In genomic region chr20:63539441-63540370, GRCh38 we compare ENCODE assay signal across 20 cellular contexts. TPM values are rescaled to one million over a fixed set of nuclear protein-coding genes. Genes with fewer than 3 reads are reported as not detected.
DNase-seq lines count a peak whose midpoint lies in the region; ATAC-seq and TF ChIP-seq lines count a peak whose summit lies in the region.
"Had no signal": no experiment of that assay in that cellular context is flagged by ENCODE, and none has a peak within 500 bp of the region (broad histone marks: within the 10 kb centered on the region; RNA-seq: fewer than 3 reads in every experiment).

No MANE protein-coding gene starts in this region.

- peak overlapping the region; percentile 15 for H3K27ac Mint-ChIP-seq in activated CD4-positive, alpha-beta T cell treated with anti-CD3 and anti-CD28 coated beads, Interleukin-2, amount 10 ng/mL, durations not matched to agents 24 days and 14 days
- H3K27ac Mint-ChIP-seq in effector memory CD8-positive, alpha-beta T cell, result peak overlapping the region; percentile 59 to 73
- H3K27ac Mint-ChIP-seq: activated T-helper 1 cell treated with anti-CD3 and anti-CD28 coated beads, Interleukin-12 subunit alpha, Interleukin-12 subunit beta, Interleukin-2, Interleukin-4 antibody, amounts not matched to agents 30 ng/mL and 10 ng/mL and 1 ng/mL, durations not matched to agents 14 hours and 24 hours and 36 hours had no signal

- no peaks in the 10 kb centered on the region for H3K9me3 Mint-ChIP-seq in activated CD4-positive, alpha-beta T cell treated with anti-CD3 and anti-CD28 coated beads, Interleukin-2, amount 10 ng/mL, durations not matched to agents 24 days and 14 days
- no peaks in the 10 kb centered on the region for H3K9me3 Mint-ChIP-seq in effector memory CD8-positive, alpha-beta T cell
- H3K9me3 Mint-ChIP-seq: activated T-helper 1 cell treated with anti-CD3 and anti-CD28 coated beads, Interleukin-12 subunit alpha, Interleukin-12 subunit beta, Interleukin-2, Interleukin-4 antibody, amounts not matched to agents 30 ng/mL and 10 ng/mL and 1 ng/mL, durations not matched to agents 14 hours and 24 hours and 36 hours; brain; neural crest cell had no signal

- no peak for TF ChIP-seq POLR2A in transverse colon (IDR thresholded peaks at IDR 0.05)

- H3K27me3 Mint-ChIP-seq in activated CD4-positive, alpha-beta T cell treated with anti-CD3 and anti-CD28 coated beads, Interleukin-2, amount 10 ng/mL, durations not matched to agents 24 days and 14 days, result no peaks in the 10 kb centered on the region
- peaks cover 0 to 2% of the 10 kb centered on the region in 2 donors for H3K27me3 Mint-ChIP-seq in effector memory CD8-positive, alpha-beta T cell

- ATAC-seq in effector memory CD8-positive, alpha-beta T cell (replicated peaks), result no peak

- no peaks in the 10 kb centered on the region for H3K36me3 Mint-ChIP-seq in activated CD4-positive, alpha-beta T cell treated with anti-CD3 and anti-CD28 coated beads, Interleukin-2, amount 10 ng/mL, durations not matched to agents 24 days and 14 days (ENCODE audit: low read depth)
- H3K36me3 Mint-ChIP-seq in effector memory CD8-positive, alpha-beta T cell (ENCODE audit: insufficient read depth), result no peaks in the 10 kb centered on the region
- H3K36me3 Mint-ChIP-seq: brain had no signal

- H3K36me3 ChIP-seq in transverse colon, result no peaks in the 10 kb centered on the region
- H3K36me3 ChIP-seq: thoracic aorta had no signal

- H3K4me1 Mint-ChIP-seq in activated CD4-positive, alpha-beta T cell treated with anti-CD3 and anti-CD28 coated beads, Interleukin-2, amount 10 ng/mL, durations not matched to agents 24 days and 14 days, result peaks cover 12% of the 10 kb centered on the region
- peaks cover 13 to 15% of the 10 kb centered on the region in 2 donors for H3K4me1 Mint-ChIP-seq in effector memory CD8-positive, alpha-beta T cell (ENCODE audit: low read depth in 2 of 2)

- peak overlapping the region; percentile 89 to 98 (median 96) for H3K27ac ChIP-seq in transverse colon
- H3K27ac ChIP-seq: KMS-11, thoracic aorta had no signal

- 87% methylated on average over 26 of the region's 29 CpGs; no CpG with 5 or more reads in 1 of the 2 donors for WGBS in transverse colon (ENCODE audit: low coverage in 1 of 2), 2 donors

- intact Hi-C loops in activated CD4-positive, alpha-beta T cell treated with anti-CD3 and anti-CD28 coated beads, Interleukin-2, amount 10 ng/mL, durations not matched to agents 24 days and 14 days (cut with micrococcal nuclease), result loop anchor here (2.0 to 5.0 kb wide), 6 partner anchors 88 to 523 kb away; partner anchors contain the start of genes C20orf204, GMEB2, SAMD10 and TCEA2
- intact Hi-C loops in transverse colon (cut with DNase I; ENCODE audit: low total_unique reads), result loop anchor here (5.0 to 10.0 kb wide), 2 partner anchors 245 to 433 kb away; no protein-coding TSS in a partner anchor

- H3K4me3 ChIP-seq in transverse colon, result no peak overlapping the region
- H3K4me3 ChIP-seq: thoracic aorta had no signal

- peaks cover 5% of the 10 kb centered on the region for H3K27me3 ChIP-seq in transverse colon

- DNase-seq in activated CD4-positive, alpha-beta T cell treated with anti-CD3 and anti-CD28 coated beads, Interleukin-2, amount 10 ng/mL, durations not matched to agents 24 days and 14 days, result no peak
- DNase-seq in activated CD4-positive, alpha-beta T cell treated with anti-CD3 and anti-CD28 coated beads for 48 hours, result no peak
- DNase-seq in effector memory CD8-positive, alpha-beta T cell, result no peak
- no peak for DNase-seq in transverse colon
- DNase-seq in globus pallidus (ENCODE audit: low spot score), result no peak
- DNase-seq in nucleus accumbens (lab: John Stamatoyannopoulos, UW), result no peak
- DNase-seq: activated CD4-positive, CD25-positive, alpha-beta regulatory T cell; cortex of kidney; kidney glomerular epithelial cell; NCI-H1092; Right ventricle myocardium superior; stimulated activated CD4-positive, alpha-beta T cell treated with anti-CD3 and anti-CD28 coated beads, Interleukin-12 subunit alpha, Interleukin-12 subunit beta, amount 100 ng/mL, for 4 hours; T-helper 2 cell had no signal

- H3K4me3 Mint-ChIP-seq in activated CD4-positive, alpha-beta T cell treated with anti-CD3 and anti-CD28 coated beads, Interleukin-2, amount 10 ng/mL, durations not matched to agents 24 days and 14 days, result no peak overlapping the region
- H3K4me3 Mint-ChIP-seq in effector memory CD8-positive, alpha-beta T cell, result peak overlapping the region in 1 of 2 donors; percentile 23
- H3K4me3 Mint-ChIP-seq: activated T-helper 1 cell treated with anti-CD3 and anti-CD28 coated beads, Interleukin-12 subunit alpha, Interleukin-12 subunit beta, Interleukin-2, Interleukin-4 antibody, amounts not matched to agents 30 ng/mL and 10 ng/mL and 1 ng/mL, durations not matched to agents 14 hours and 24 hours and 36 hours; brain; neural crest cell had no signal

- peaks cover 10 to 49% (median 37%) of the 10 kb centered on the region in 4 donors for H3K4me1 ChIP-seq in transverse colon

- no peak for TF ChIP-seq EP300 in transverse colon (IDR thresholded peaks at IDR 0.05; ENCODE audit: low read depth)

- TF ChIP-seq CTCF in transverse colon (IDR thresholded peaks at IDR 0.05), result no peak

- H3K9me3 ChIP-seq in transverse colon, result no peaks in the 10 kb centered on the region
- H3K9me3 ChIP-seq: thoracic aorta had no signal

- in situ Hi-C loops in transverse colon (cut with MboI; ENCODE audit: low pct_ligation_motif_present in 1 of 4, low pct_unique_long_range_greater_than_20kb in 1 of 4, low sequenced_read_pairs in 3 of 4), result loop anchor here in 1 of 4 donors (25.0 kb wide), 1 partner anchor 98 kb away; the partner anchor contains the start of gene GMEB2

RNA-seq across cellular contexts. Expression of gene PTK6, which starts 2.5 kb away (rescaled TPM):
- total RNA-seq in activated CD4-positive, alpha-beta T cell treated with anti-CD3 and anti-CD28 coated beads, Interleukin-2, amount 10 ng/mL, durations not matched to agents 24 days and 14 days, result 0.19 and 0.35 TPM in 2 replicates
- 100 to 1,000 TPM in 2 of 4 donors, 10 to 100 TPM in 2; 90.5 to 147 (median 103) TPM for total RNA-seq in transverse colon
- total RNA-seq: neural crest cell had no signal

RNA-seq across cellular contexts. Expression of gene SRMS, which starts 7.8 kb away (rescaled TPM):
- not detected in 2 replicates for total RNA-seq in activated CD4-positive, alpha-beta T cell treated with anti-CD3 and anti-CD28 coated beads, Interleukin-2, amount 10 ng/mL, durations not matched to agents 24 days and 14 days
- under 1 TPM in 1 of 4 donors, not detected in 3; 0.79 TPM for total RNA-seq in transverse colon
- total RNA-seq: A172; activated CD8-positive, alpha-beta memory T cell treated with anti-CD3 and anti-CD28 coated beads for 36 hours; activated T-helper 1 cell treated with anti-CD3 and anti-CD28 coated beads, Interleukin-12 subunit alpha, Interleukin-12 subunit beta, Interleukin-2, Interleukin-4 antibody, amounts not matched to agents 30 ng/mL and 10 ng/mL and 1 ng/mL, durations not matched to agents 14 hours and 24 hours and 36 hours; neural crest cell; Right ventricle myocardium superior; thoracic aorta had no signal

RNA-seq across cellular contexts. Expression of gene FNDC11, which starts 14.3 kb away (rescaled TPM):
- 0.12 and 0.16 TPM in 2 replicates for total RNA-seq in activated CD4-positive, alpha-beta T cell treated with anti-CD3 and anti-CD28 coated beads, Interleukin-2, amount 10 ng/mL, durations not matched to agents 24 days and 14 days
- total RNA-seq in transverse colon, result not detected

RNA-seq across cellular contexts. Expression of gene PPDPF, which starts 19.1 kb away (rescaled TPM):
- 125 and 130 TPM in 2 replicates for total RNA-seq in activated CD4-positive, alpha-beta T cell treated with anti-CD3 and anti-CD28 coated beads, Interleukin-2, amount 10 ng/mL, durations not matched to agents 24 days and 14 days
- 100 to 1,000 TPM; 320 to 695 (median 517) TPM for total RNA-seq in transverse colon

RNA-seq across cellular contexts. Expression of gene HELZ2, which starts 34.3 kb away (rescaled TPM):
- 13.7 and 15.9 TPM in 2 replicates for total RNA-seq in activated CD4-positive, alpha-beta T cell treated with anti-CD3 and anti-CD28 coated beads, Interleukin-2, amount 10 ng/mL, durations not matched to agents 24 days and 14 days
- 10 to 100 TPM; 32.9 to 49.4 (median 38.8) TPM for total RNA-seq in transverse colon

Comparison
In these comparisons a context has a peak if more than half of its experiments do, and no peak if none do; other contexts are left out.
1. RNA of gene PTK6, which starts 2.5 kb away (total RNA-seq): 90.5 to 147 TPM in transverse colon; 0.19 to 0.35 TPM in activated CD4-positive, alpha-beta T cell treated with anti-CD3 and anti-CD28 coated beads, Interleukin-2, amount 10 ng/mL, durations not matched to agents 24 days and 14 days; every median in the first group is over 10 times any median in the second.